In genomic region chr4:112086036-112086434, GRCh38 we compare ENCODE assay signal across 14 cellular contexts. TPM values are rescaled to one million over a fixed set of nuclear protein-coding genes. Genes with fewer than 3 reads are reported as not detected.
DNase-seq lines count a peak whose midpoint lies in the region; ATAC-seq and TF ChIP-seq lines count a peak whose summit lies in the region.
"Had no signal": no experiment of that assay in that cellular context is flagged by ENCODE, and none has a peak within 500 bp of the region (broad histone marks: within the 10 kb centered on the region; RNA-seq: fewer than 3 reads in every experiment).

No MANE protein-coding gene starts in this region.

- no peak overlapping the region for H3K27ac Mint-ChIP-seq in GM23338
- no peak overlapping the region for H3K27ac Mint-ChIP-seq in neural progenitor cell

- no peak overlapping the region for H3K4me3 Mint-ChIP-seq in GM23338
- no peak overlapping the region for H3K4me3 Mint-ChIP-seq in neural progenitor cell

- H3K9me3 Mint-ChIP-seq in GM23338 (peaks cover 3% of the 10 kb centered on the region; the same call in 2 of the 3 replicates), neural progenitor cell (peaks cover 2% of the 10 kb centered on the region)

- H3K4me1 Mint-ChIP-seq in GM23338: peaks cover 17% of the 10 kb centered on the region
- H3K4me1 Mint-ChIP-seq in neural progenitor cell: no peaks in the 10 kb centered on the region

- ATAC-seq in GM23338: no peak; the same call in 2 of the 3 replicates
- ATAC-seq in HG03460 (IDR thresholded peaks at IDR 0.05; ENCODE audit: unreplicated experiment): no peak

- H3K27ac ChIP-seq in GM23338 (ENCODE audit: low read depth): no peak overlapping the region
- H3K27ac ChIP-seq in neural progenitor cell: no peak overlapping the region
- no peak overlapping the region for H3K27ac ChIP-seq in right atrium auricular region
- H3K27ac ChIP-seq: RWPE1, SJCRH30 had no signal

- peak overlapping the region; percentile 43; the same call in 1 of the 2 replicates for H3K4me2 ChIP-seq in GM23338
- H3K4me2 ChIP-seq in neural progenitor cell: no peak overlapping the region

- no peaks in the 10 kb centered on the region for H3K79me2 ChIP-seq in GM23338 (replicated peaks; ENCODE audit: insufficient read depth)
- H3K79me2 ChIP-seq in neural progenitor cell (ENCODE audit: low read depth): no peaks in the 10 kb centered on the region

- H3K36me3 ChIP-seq in GM23338 (ENCODE audit: insufficient read depth) (no peaks in the 10 kb centered on the region), neural progenitor cell (no peaks in the 10 kb centered on the region), right atrium auricular region (no peaks in the 10 kb centered on the region)
- H3K36me3 ChIP-seq: SJCRH30 had no signal

- H3K36me3 Mint-ChIP-seq in GM23338 (ENCODE audit: low read depth) (peaks cover 3% of the 10 kb centered on the region; the same call in 1 of the 3 replicates), neural progenitor cell (no peaks in the 10 kb centered on the region)

- H3K4me1 ChIP-seq in GM23338 (ENCODE audit: insufficient read depth) (peaks cover 10% of the 10 kb centered on the region; the same call in 1 of the 2 replicates), neural progenitor cell (peaks cover 16% of the 10 kb centered on the region), right atrium auricular region (no peaks in the 10 kb centered on the region)

- DNase-seq in GM23338 (ENCODE audit: low spot score) (no peak), SW480 (ENCODE audit: low spot score) (peak; percentile 13), epithelial cell of esophagus (ENCODE audit: low read depth) (peak; percentile 14), neural progenitor cell (ENCODE audit: low spot score) (no peak), right atrium auricular region (ENCODE audit: low spot score) (no peak)
- no peak for DNase-seq in stimulated activated CD4-positive, alpha-beta T cell treated with anti-CD3 and anti-CD28 coated beads, Interleukin-12 subunit alpha, Interleukin-12 subunit beta, amount 100 ng/mL, for 4 hours
- DNase-seq: COR-L47, EL, NCI-H1105, NCI-H1694, NCI-H446 treated with DMSO at 0.1 percent for 48 hours, SJCRH30 had no signal

- no peaks in the 10 kb centered on the region for H3K27me3 ChIP-seq in GM23338 (ENCODE audit: insufficient read depth)
- H3K27me3 ChIP-seq in neural progenitor cell: no peaks in the 10 kb centered on the region
- H3K27me3 ChIP-seq in right atrium auricular region: no peaks in the 10 kb centered on the region
- H3K27me3 ChIP-seq: SJCRH30 had no signal

- H3K4me3 ChIP-seq in GM23338 (no peak overlapping the region; the same call in 1 of the 2 replicates), epithelial cell of esophagus (ENCODE audit: low read length) (no peak overlapping the region), neural progenitor cell (no peak overlapping the region), right atrium auricular region (no peak overlapping the region)
- H3K4me3 ChIP-seq: SJCRH30 had no signal

- H2AFZ ChIP-seq in GM23338: peak overlapping the region; percentile 91
- peak overlapping the region; percentile 42 for H2AFZ ChIP-seq in neural progenitor cell (replicated peaks)

- H3F3A ChIP-seq in GM23338 (replicated peaks; ENCODE audit: low read depth) (no peaks in the 10 kb centered on the region), neural progenitor cell (ENCODE audit: low read depth) (no peaks in the 10 kb centered on the region)

- no peak for TF ChIP-seq CTCF in GM23338 (conservative IDR thresholded peaks at IDR 0.05; ENCODE audit: low read depth in 2 of 2)
- no peak for TF ChIP-seq CTCF in epithelial cell of esophagus (IDR thresholded peaks at IDR 0.05; ENCODE audit: insufficient read depth, low read depth, low read length, missing control alignments)
- TF ChIP-seq CTCF in neural progenitor cell (IDR thresholded peaks at IDR 0.05): no peak
- TF ChIP-seq CTCF in right atrium auricular region (IDR thresholded peaks at IDR 0.05): no peak

- peaks cover 4% of the 10 kb centered on the region; the same call in 1 of the 2 replicates for H3K9me2 ChIP-seq in GM23338 (ENCODE audit: insufficient read depth)

- no peaks in the 10 kb centered on the region for H4K20me1 ChIP-seq in GM23338 (replicated peaks; ENCODE audit: insufficient read depth)
- no peaks in the 10 kb centered on the region for H4K20me1 ChIP-seq in neural progenitor cell (ENCODE audit: low read depth)

- no peak overlapping the region for H3K9ac ChIP-seq in neural progenitor cell

- H3K9me3 ChIP-seq in neural progenitor cell (ENCODE audit: low read depth) (no peaks in the 10 kb centered on the region), right atrium auricular region (no peaks in the 10 kb centered on the region)
- H3K9me3 ChIP-seq: SJCRH30 had no signal

- H3K27me3 Mint-ChIP-seq in GM23338 (ENCODE audit: insufficient read depth, low read depth, poor library complexity) (peaks cover 1% of the 10 kb centered on the region), neural progenitor cell (ENCODE audit: insufficient read depth, low read depth) (no peaks in the 10 kb centered on the region)

TF ChIP-seq in GM23338, 12 proteins besides CTCF, POLR2A, EP300 and RAD21 (continues in another document):
- TF ChIP-seq EZH2phosphoT487 (IDR thresholded peaks at IDR 0.05; ENCODE audit: unreplicated experiment) (no peak), ZNF331 (CRISPR knock-in tag; IDR thresholded peaks at IDR 0.05; ENCODE audit: low read depth) (no peak), POLR2AphosphoS5 (IDR thresholded peaks at IDR 0.05; ENCODE audit: low read depth) (no peak), EZH2 (IDR thresholded peaks at IDR 0.05; ENCODE audit: low read depth, unreplicated experiment) (no peak), NANOG (IDR thresholded peaks at IDR 0.05; ENCODE audit: borderline replicate concordance) (no peak), JUNB (IDR thresholded peaks at IDR 0.05; ENCODE audit: unreplicated experiment) (no peak)
- TF ChIP-seq, protein P1, sequence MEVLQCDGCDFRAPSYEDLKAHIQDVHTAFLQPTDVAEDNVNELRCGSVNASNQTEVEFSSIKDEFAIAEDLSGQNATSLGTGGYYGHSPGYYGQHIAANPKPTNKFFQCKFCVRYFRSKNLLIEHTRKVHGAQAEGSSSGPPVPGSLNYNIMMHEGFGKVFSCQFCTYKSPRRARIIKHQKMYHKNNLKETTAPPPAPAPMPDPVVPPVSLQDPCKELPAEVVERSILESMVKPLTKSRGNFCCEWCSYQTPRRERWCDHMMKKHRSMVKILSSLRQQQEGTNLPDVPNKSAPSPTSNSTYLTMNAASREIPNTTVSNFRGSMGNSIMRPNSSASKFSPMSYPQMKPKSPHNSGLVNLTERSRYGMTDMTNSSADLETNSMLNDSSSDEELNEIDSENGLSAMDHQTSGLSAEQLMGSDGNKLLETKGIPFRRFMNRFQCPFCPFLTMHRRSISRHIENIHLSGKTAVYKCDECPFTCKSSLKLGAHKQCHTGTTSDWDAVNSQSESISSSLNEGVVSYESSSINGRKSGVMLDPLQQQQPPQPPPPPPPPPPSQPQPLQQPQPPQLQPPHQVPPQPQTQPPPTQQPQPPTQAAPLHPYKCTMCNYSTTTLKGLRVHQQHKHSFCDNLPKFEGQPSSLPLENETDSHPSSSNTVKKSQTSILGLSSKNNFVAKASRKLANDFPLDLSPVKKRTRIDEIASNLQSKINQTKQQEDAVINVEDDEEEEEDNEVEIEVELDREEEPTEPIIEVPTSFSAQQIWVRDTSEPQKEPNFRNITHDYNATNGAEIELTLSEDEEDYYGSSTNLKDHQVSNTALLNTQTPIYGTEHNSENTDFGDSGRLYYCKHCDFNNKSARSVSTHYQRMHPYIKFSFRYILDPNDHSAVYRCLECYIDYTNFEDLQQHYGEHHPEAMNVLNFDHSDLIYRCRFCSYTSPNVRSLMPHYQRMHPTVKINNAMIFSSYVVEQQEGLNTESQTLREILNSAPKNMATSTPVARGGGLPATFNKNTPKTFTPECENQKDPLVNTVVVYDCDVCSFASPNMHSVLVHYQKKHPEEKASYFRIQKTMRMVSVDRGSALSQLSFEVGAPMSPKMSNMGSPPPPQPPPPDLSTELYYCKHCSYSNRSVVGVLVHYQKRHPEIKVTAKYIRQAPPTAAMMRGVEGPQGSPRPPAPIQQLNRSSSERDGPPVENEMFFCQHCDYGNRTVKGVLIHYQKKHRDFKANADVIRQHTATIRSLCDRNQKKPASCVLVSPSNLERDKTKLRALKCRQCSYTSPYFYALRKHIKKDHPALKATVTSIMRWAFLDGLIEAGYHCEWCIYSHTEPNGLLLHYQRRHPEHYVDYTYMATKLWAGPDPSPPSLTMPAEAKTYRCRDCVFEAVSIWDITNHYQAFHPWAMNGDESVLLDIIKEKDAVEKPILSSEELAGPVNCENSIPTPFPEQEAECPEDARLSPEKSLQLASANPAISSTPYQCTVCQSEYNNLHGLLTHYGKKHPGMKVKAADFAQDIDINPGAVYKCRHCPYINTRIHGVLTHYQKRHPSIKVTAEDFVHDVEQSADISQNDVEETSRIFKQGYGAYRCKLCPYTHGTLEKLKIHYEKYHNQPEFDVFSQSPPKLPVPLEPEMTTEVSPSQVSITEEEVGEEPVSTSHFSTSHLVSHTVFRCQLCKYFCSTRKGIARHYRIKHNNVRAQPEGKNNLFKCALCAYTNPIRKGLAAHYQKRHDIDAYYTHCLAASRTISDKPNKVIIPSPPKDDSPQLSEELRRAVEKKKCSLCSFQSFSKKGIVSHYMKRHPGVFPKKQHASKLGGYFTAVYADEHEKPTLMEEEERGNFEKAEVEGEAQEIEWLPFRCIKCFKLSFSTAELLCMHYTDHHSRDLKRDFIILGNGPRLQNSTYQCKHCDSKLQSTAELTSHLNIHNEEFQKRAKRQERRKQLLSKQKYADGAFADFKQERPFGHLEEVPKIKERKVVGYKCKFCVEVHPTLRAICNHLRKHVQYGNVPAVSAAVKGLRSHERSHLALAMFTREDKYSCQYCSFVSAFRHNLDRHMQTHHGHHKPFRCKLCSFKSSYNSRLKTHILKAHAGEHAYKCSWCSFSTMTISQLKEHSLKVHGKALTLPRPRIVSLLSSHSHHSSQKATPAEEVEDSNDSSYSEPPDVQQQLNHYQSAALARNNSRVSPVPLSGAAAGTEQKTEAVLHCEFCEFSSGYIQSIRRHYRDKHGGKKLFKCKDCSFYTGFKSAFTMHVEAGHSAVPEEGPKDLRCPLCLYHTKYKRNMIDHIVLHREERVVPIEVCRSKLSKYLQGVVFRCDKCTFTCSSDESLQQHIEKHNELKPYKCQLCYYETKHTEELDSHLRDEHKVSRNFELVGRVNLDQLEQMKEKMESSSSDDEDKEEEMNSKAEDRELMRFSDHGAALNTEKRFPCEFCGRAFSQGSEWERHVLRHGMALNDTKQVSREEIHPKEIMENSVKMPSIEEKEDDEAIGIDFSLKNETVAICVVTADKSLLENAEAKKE (CRISPR knock-in tag; IDR thresholded peaks at IDR 0.05): no peak

RNA-seq across cellular contexts. Expression of gene FAM241A, which starts 59.2 kb away (rescaled TPM):
- total RNA-seq in GM23338 (2014; rRNA removed; shearing (Covaris generic)): 0.43 and 0.63 TPM in 2 replicates
- polyA plus RNA-seq in GM23338 (2016; fragmentation: Nextera tagmentation; extraction: Ambion mirVana): 0.58 and 0.66 TPM in 2 replicates
- total RNA-seq in neural progenitor cell (ENCODE audit: low replicate concordance): 0.03 TPM in 1 of 2 replicates, not detected in the other
- total RNA-seq in right atrium auricular region: 1 to 10 TPM; 6.0 to 6.7 TPM

Comparison
In these comparisons a context has a peak if more than half of its experiments do, and no peak if none do; other contexts are left out.
1. DNase-seq: peak in SW480 (single experiment) and epithelial cell of esophagus (single experiment); none in GM23338 (single experiment), neural progenitor cell (single experiment), right atrium auricular region (single experiment) and stimulated activated CD4-positive, alpha-beta T cell treated with anti-CD3 and anti-CD28 coated beads, Interleukin-12 subunit alpha, Interleukin-12 subunit beta, amount 100 ng/mL, for 4 hours (single experiment).